Comparison of ENCODE assay signal across 8 cellular contexts in genomic region chr14:91399868-91400640, GRCh38. TPM values are rescaled to one million over a fixed set of nuclear protein-coding genes. Genes with fewer than 3 reads are reported as not detected.
DNase-seq lines count a peak whose midpoint lies in the region; ATAC-seq, FAIRE-seq and TF ChIP-seq lines count a peak whose summit lies in the region.
"Had no signal": no experiment of that assay in that cellular context is flagged by ENCODE, and none has a peak within 500 bp of the region (broad histone marks: within the 10 kb centered on the region; RNA-seq: fewer than 3 reads in every experiment).

No MANE protein-coding gene starts in this region.

- WGBS in small intestine, 3 donors, result 7 to 40% (median 19%) methylated on average over 20 of the region's 20 CpGs

- no peaks in the 10 kb centered on the region for H3K27me3 Mint-ChIP-seq in activated naive CD4-positive, alpha-beta T cell treated with anti-CD3 and anti-CD28 coated beads, Interleukin-2, amount 10 ng/mL, durations not matched to agents 7 days and 5 days
- no peaks in the 10 kb centered on the region for H3K27me3 Mint-ChIP-seq in type B pancreatic cell

- peak overlapping the region; percentile 93 for H3K27ac Mint-ChIP-seq in activated naive CD4-positive, alpha-beta T cell treated with anti-CD3 and anti-CD28 coated beads, Interleukin-2, amount 10 ng/mL, durations not matched to agents 7 days and 5 days
- H3K27ac Mint-ChIP-seq in type B pancreatic cell, result no peak overlapping the region

- H3K4me3 Mint-ChIP-seq in activated naive CD4-positive, alpha-beta T cell treated with anti-CD3 and anti-CD28 coated beads, Interleukin-2, amount 10 ng/mL, durations not matched to agents 7 days and 5 days, result peak overlapping the region; percentile 98
- H3K4me3 Mint-ChIP-seq in type B pancreatic cell, result no peak overlapping the region

- H3K4me1 Mint-ChIP-seq in activated naive CD4-positive, alpha-beta T cell treated with anti-CD3 and anti-CD28 coated beads, Interleukin-2, amount 10 ng/mL, durations not matched to agents 7 days and 5 days, result peaks cover 92% of the 10 kb centered on the region
- peaks cover 50% of the 10 kb centered on the region for H3K4me1 Mint-ChIP-seq in type B pancreatic cell (ENCODE audit: unreplicated experiment)

- no peaks in the 10 kb centered on the region for H3K36me3 ChIP-seq in small intestine (ENCODE audit: control insufficient read depth in 2 of 2, insufficient read depth in 2 of 2, low read length in 2 of 2)

- no peak for FAIRE-seq in small intestine (lab: Jason Lieb, UNC)
- FAIRE-seq: TTC549 had no signal

- peaks cover 44% of the 10 kb centered on the region for H3K36me3 Mint-ChIP-seq in activated naive CD4-positive, alpha-beta T cell treated with anti-CD3 and anti-CD28 coated beads, Interleukin-2, amount 10 ng/mL, durations not matched to agents 7 days and 5 days
- peaks cover 4% of the 10 kb centered on the region for H3K36me3 Mint-ChIP-seq in type B pancreatic cell

- H3K27ac ChIP-seq in small intestine (ENCODE audit: low read depth in 1 of 2, low read length in 1 of 2), result peak overlapping the region; percentile 73 to 92

- H3K27me3 ChIP-seq in small intestine (ENCODE audit: control insufficient read depth in 2 of 2, insufficient read depth in 2 of 2, low read length in 2 of 2), result no peaks in the 10 kb centered on the region

- H3K4me3 ChIP-seq in small intestine (ENCODE audit: low read depth in 1 of 2, low read length in 2 of 2), result peak overlapping the region in 1 of 2 donors; percentile 51

- TF ChIP-seq CTCF in type B pancreatic cell (conservative IDR thresholded peaks at IDR 0.05), result no peak
- no peak for TF ChIP-seq CTCF in omental fat pad (IDR thresholded peaks at IDR 0.05)

- no peaks in the 10 kb centered on the region for H3K9me3 Mint-ChIP-seq in activated naive CD4-positive, alpha-beta T cell treated with anti-CD3 and anti-CD28 coated beads, Interleukin-2, amount 10 ng/mL, durations not matched to agents 7 days and 5 days
- no peaks in the 10 kb centered on the region for H3K9me3 Mint-ChIP-seq in type B pancreatic cell

- peak; percentile 38 for ATAC-seq in GM18907 (IDR thresholded peaks at IDR 0.05; ENCODE audit: unreplicated experiment)
- ATAC-seq in HG03066 (IDR thresholded peaks at IDR 0.05; ENCODE audit: low read depth, unreplicated experiment), result peak; percentile 38
- ATAC-seq in HG03135 (IDR thresholded peaks at IDR 0.05; ENCODE audit: unreplicated experiment), result no peak
- no peak for ATAC-seq in omental fat pad (ENCODE audit: low FRiP score)

- DNase-seq in activated naive CD4-positive, alpha-beta T cell treated with anti-CD3 and anti-CD28 coated beads, Interleukin-2, amount 10 ng/mL, durations not matched to agents 7 days and 5 days, result peak; percentile 73
- DNase-seq in small intestine (peak; percentile 81), type B pancreatic cell (ENCODE audit: extremely low spot score, unreplicated experiment) (no peak), omental fat pad (ENCODE audit: low spot score) (no peak)

- H3K9me3 ChIP-seq in small intestine (ENCODE audit: control insufficient read depth, low read depth), result no peaks in the 10 kb centered on the region

- peaks cover 6 to 13% of the 10 kb centered on the region in 2 donors for H3K4me1 ChIP-seq in small intestine (ENCODE audit: control insufficient read depth in 2 of 2, insufficient read depth in 1 of 2, low read depth in 1 of 2, low read length in 1 of 2)

- CTCF ChIA-PET in activated naive CD4-positive, alpha-beta T cell treated with anti-CD3 and anti-CD28 coated beads, Interleukin-2, amount 10 ng/mL, durations not matched to agents 7 days and 5 days (lab: Charles Lee), result interaction anchor here (1.1 to 4.5 kb wide), 6 partner anchors 11 to 82 kb away, joined by 3 to 44 read pairs (median 4); partner anchors contain the start of gene CCDC88C

RNA-seq across cellular contexts. Expression of gene CCDC88C, which starts 17.6 kb away (rescaled TPM):
- 10 to 100 TPM; 13.2 to 20.5 (median 16.1) TPM for polyA plus RNA-seq in small intestine
- 24.4 and 39.3 TPM in 2 replicates for total RNA-seq in type B pancreatic cell (ENCODE audit: low replicate concordance)
- total RNA-seq in omental fat pad, result 10 to 100 TPM in 1 of 4 donors, 1 to 10 TPM in 3; 4.5 to 36.6 (median 9.4) TPM

Comparison
In these comparisons a context has a peak if more than half of its experiments do, and no peak if none do; other contexts are left out.
1. ATAC-seq: peak in GM18907 (single experiment) and HG03066 (single experiment); none in HG03135 (single experiment) and omental fat pad (single experiment).
2. DNase-seq: peak in activated naive CD4-positive, alpha-beta T cell treated with anti-CD3 and anti-CD28 coated beads, Interleukin-2, amount 10 ng/mL, durations not matched to agents 7 days and 5 days (single experiment) and small intestine (single experiment); none in type B pancreatic cell (single experiment) and omental fat pad (single experiment).